In the genomic region with DNA sequence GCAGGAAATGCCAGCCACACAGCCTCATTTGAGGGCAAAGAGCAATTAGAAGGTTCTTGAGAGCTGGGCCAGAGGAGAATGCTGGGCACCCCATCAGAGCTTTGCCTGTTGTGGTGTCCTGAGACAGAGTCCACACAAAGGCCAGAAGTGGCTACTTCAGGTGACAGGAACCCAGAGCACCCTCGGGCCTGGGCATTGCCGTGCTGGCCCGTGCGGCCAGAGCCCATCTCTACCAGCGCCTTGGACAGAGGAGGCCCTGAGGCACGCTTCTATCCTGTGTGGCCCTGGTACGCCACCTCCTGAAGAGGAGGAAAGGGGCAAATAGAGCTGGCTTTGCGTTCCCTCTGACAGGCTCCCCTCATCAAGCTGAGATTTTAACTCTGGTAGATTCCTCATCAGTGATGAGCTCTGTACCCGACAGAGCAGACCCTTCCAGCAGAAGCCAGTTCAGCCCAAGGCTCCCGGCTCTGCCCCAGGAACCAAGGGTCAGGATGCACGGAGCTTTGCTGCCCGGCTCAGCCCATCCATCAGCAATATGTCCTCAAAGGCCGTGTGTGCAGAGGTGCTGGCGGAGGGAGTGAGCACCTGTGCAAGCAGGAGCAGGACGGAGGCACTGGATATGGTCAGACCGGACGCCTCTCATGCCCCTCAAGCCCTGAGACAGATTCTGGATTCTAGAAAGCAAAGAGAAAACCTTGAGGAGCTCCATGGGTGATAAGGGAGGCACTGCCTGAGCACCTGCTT, we compare ENCODE assay signal across 28 cellular contexts. TPM values are rescaled to one million over a fixed set of nuclear protein-coding genes. Genes with fewer than 3 reads are reported as not detected.
"Had no signal": no experiment of that assay in that cellular context is flagged by ENCODE, and none has a peak within 500 bp of the region (broad histone marks: within the 10 kb centered on the region; RNA-seq: fewer than 3 reads in every experiment).

No MANE protein-coding gene starts in this region.

- H3K27me3 ChIP-seq: body of pancreas, thyroid gland, upper lobe of left lung had no signal

- H3K36me3 Mint-ChIP-seq: activated naive CD8-positive, alpha-beta T cell; naive thymus-derived CD4-positive, alpha-beta T cell; stimulated activated naive B cell treated with anti-CD40 and anti-IgM and Interleukin-4, amounts not matched to agents 10 μg/mL and 1 μg/mL and 100 μg/mL, for 72 hours had no signal

- H3K27ac Mint-ChIP-seq: activated naive CD8-positive, alpha-beta T cell; stimulated activated naive B cell treated with anti-CD40 and anti-IgM and Interleukin-4, amounts not matched to agents 10 μg/mL and 1 μg/mL and 100 μg/mL, for 72 hours; T-helper 2 cell treated with Interferon-gamma antibody and Interleukin-4, amounts not matched to agents 5 μg/mL and 100 μg/mL, for 36 hours had no signal

- H3K27ac ChIP-seq: body of pancreas, colonic mucosa, epithelial cell of prostate, esophagus squamous epithelium, left ventricle myocardium inferior, sigmoid colon, stomach, thyroid gland, upper lobe of left lung had no signal

- ATAC-seq: body of pancreas; naive thymus-derived CD4-positive, alpha-beta T cell; stimulated activated naive B cell treated with anti-CD40 and anti-IgM and Interleukin-4, amounts not matched to agents 10 μg/mL and 1 μg/mL and 100 μg/mL, for 72 hours had no signal

- DNase-seq: activated CD4-positive, alpha-beta T cell treated with anti-CD3 and anti-CD28 coated beads for 4 hours; activated CD4-positive, alpha-beta T cell treated with anti-CD3 and anti-CD28 coated beads, Interleukin-2, amount 50 U/mL, for 4 hours; activated effector memory CD4-positive, alpha-beta T cell treated with Interleukin-2 at 50 U/mL for 16 hours; activated naive CD4-positive, alpha-beta T cell treated with Interleukin-2 at 50 U/mL for 16 hours; anterior cingulate cortex; cerebellar nuclear complex; colonic mucosa; effector CD8-positive, alpha-beta T cell; esophagus squamous epithelium; foreskin melanocyte; left ventricle myocardium inferior; midbrain; naive thymus-derived CD4-positive, alpha-beta T cell; occipital lobe; small intestine; stimulated activated CD4-positive, alpha-beta T cell treated with anti-CD3 and anti-CD28 coated beads, Interleukin-1b, Interleukin-23, amount 100 ng/mL, for 48 hours; stimulated activated CD4-positive, alpha-beta T cell treated with anti-CD3 and anti-CD28 coated beads, Interleukin-4, amount 100 ng/mL, for 4 hours; stimulated activated CD8-positive, alpha-beta memory T cell treated with anti-CD3 and anti-CD28 coated beads, Interleukin-4, amount 100 ng/mL, for 48 hours; stimulated activated naive B cell treated with anti-CD40 and anti-IgM and Interleukin-4, amounts not matched to agents 10 μg/mL and 1 μg/mL and 100 μg/mL, for 72 hours; stomach; T-helper 1 cell; upper lobe of left lung had no signal

- H3K9me3 ChIP-seq: body of pancreas, colonic mucosa, esophagus squamous epithelium, left ventricle myocardium inferior, sigmoid colon, stomach, thyroid gland, upper lobe of left lung had no signal

- H3K36me3 ChIP-seq: colonic mucosa, esophagus squamous epithelium, left ventricle myocardium inferior, sigmoid colon, stomach, upper lobe of left lung had no signal

- H3K9me3 Mint-ChIP-seq: stimulated activated naive B cell treated with anti-CD40 and anti-IgM and Interleukin-4, amounts not matched to agents 10 μg/mL and 1 μg/mL and 100 μg/mL, for 72 hours; T-helper 2 cell treated with Interferon-gamma antibody and Interleukin-4, amounts not matched to agents 5 μg/mL and 100 μg/mL, for 36 hours had no signal

- H3K4me3 Mint-ChIP-seq: activated naive CD8-positive, alpha-beta T cell; naive thymus-derived CD4-positive, alpha-beta T cell; stimulated activated naive B cell treated with anti-CD40 and anti-IgM and Interleukin-4, amounts not matched to agents 10 μg/mL and 1 μg/mL and 100 μg/mL, for 72 hours; T-helper 2 cell treated with Interferon-gamma antibody and Interleukin-4, amounts not matched to agents 5 μg/mL and 100 μg/mL, for 36 hours had no signal

- H3K4me3 ChIP-seq: body of pancreas, colonic mucosa, esophagus squamous epithelium, left ventricle myocardium inferior, sigmoid colon, stomach, thyroid gland, upper lobe of left lung had no signal

RNA-seq across cellular contexts. Expression of a gene that starts 3.4 kb away (rescaled TPM):
- polyA plus RNA-seq: naive thymus-derived CD4-positive, alpha-beta T cell had no signal
